In the genomic region with DNA sequence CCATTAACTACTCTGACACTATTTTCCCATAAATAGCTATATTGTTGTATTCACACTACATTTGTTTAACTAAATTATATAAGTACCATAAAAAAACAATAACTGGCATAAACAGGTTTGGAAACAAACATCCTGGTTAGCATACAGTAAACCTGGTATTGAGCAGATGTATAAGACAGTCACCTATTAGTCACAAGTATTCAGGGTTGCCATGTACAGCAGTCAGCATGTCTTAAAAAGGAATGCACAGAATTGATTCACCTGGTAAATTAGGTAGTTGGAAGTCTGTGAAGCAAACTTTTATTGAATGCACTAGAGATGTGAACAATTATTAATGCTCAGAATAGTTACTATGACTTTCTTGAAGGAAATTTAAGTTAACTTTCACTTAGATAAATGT, we compare ENCODE assay signal across 25 cellular contexts.
"Had no signal": no experiment of that assay in that cellular context is flagged by ENCODE, and none has a peak within 500 bp of the region (broad histone marks: within the 10 kb centered on the region; RNA-seq: fewer than 3 reads in every experiment).

No MANE protein-coding gene starts in this region.

- H3K9me3 ChIP-seq: MG63 had no signal

- H3K27me3 ChIP-seq: MG63 had no signal

- H3K27ac ChIP-seq: WERI-Rb-1 had no signal

- H3K36me3 Mint-ChIP-seq: activated naive CD4-positive, alpha-beta T cell treated with anti-CD3 and anti-CD28 coated beads, Interleukin-2, amount 10 ng/mL, durations not matched to agents 7 days and 5 days; activated naive CD8-positive, alpha-beta T cell treated with anti-CD3 and anti-CD28 coated beads for 36 hours had no signal

- ATAC-seq: activated CD8-positive, alpha-beta T cell treated with anti-CD3 and anti-CD28 coated beads for 36 hours; activated T-cell treated with anti-CD3 and anti-CD28 coated beads, Interleukin-2, amount 50 U/mL, for 72 hours; Panc1 had no signal

- H3K36me3 ChIP-seq: MG63, WERI-Rb-1 had no signal

- H3K4me3 ChIP-seq: MG63 had no signal

- H3K4me3 Mint-ChIP-seq: activated CD8-positive, alpha-beta T cell treated with anti-CD3 and anti-CD28 coated beads for 36 hours; activated naive CD4-positive, alpha-beta T cell treated with anti-CD3 and anti-CD28 coated beads, Interleukin-2, amount 10 ng/mL, durations not matched to agents 7 days and 5 days; activated naive CD8-positive, alpha-beta T cell treated with anti-CD3 and anti-CD28 coated beads for 36 hours; activated T-cell treated with anti-CD3 and anti-CD28 coated beads, Interleukin-2, amount 50 U/mL, for 72 hours had no signal

- DNase-seq: activated CD4-positive, alpha-beta T cell treated with anti-CD3 and anti-CD28 coated beads for 4 hours; activated CD8-positive, alpha-beta memory T cell treated with anti-CD3 and anti-CD28 coated beads, Interleukin-2, amount 50 U/mL, for 4 hours; activated CD8-positive, alpha-beta T cell treated with anti-CD3 and anti-CD28 coated beads for 36 hours; activated gamma-delta T cell treated with Interleukin-2 at 50 U/mL for 16 hours; activated naive CD4-positive, alpha-beta T cell treated with anti-CD3 and anti-CD28 coated beads, Interleukin-2, amount 10 ng/mL, durations not matched to agents 7 days and 5 days; activated naive CD8-positive, alpha-beta T cell treated with anti-CD3 and anti-CD28 coated beads for 36 hours; activated T-cell treated with anti-CD3 and anti-CD28 coated beads, Interleukin-2, amount 50 U/mL, for 72 hours; caudate nucleus; KG1; MG63; MV-4-11; NCI-H1092 treated with DMSO at 0.1 percent for 48 hours; NCI-H1417 treated with DMSO at 0.1 percent for 48 hours; NCI-H1694; NCI-H2029; NCI-H2107; NCI-H2171 treated with DMSO at 0.1 percent for 48 hours; NCI-H226; NCI-H526 treated with DMSO at 0.1 percent for 48 hours; NCI-H82; SIG-M5; T-helper 2 cell; WERI-Rb-1 had no signal

- H3K27me3 Mint-ChIP-seq: activated CD8-positive, alpha-beta T cell treated with anti-CD3 and anti-CD28 coated beads for 36 hours; activated naive CD4-positive, alpha-beta T cell treated with anti-CD3 and anti-CD28 coated beads, Interleukin-2, amount 10 ng/mL, durations not matched to agents 7 days and 5 days; activated naive CD8-positive, alpha-beta T cell treated with anti-CD3 and anti-CD28 coated beads for 36 hours had no signal

- H3K9me3 Mint-ChIP-seq: activated T-helper 2 cell treated with anti-CD3 and anti-CD28 coated beads, Interferon-gamma antibody, Interleukin-2, Interleukin-4, amounts not matched to agents 10 μg/mL and 5 μg/mL and 100 μg/mL, durations not matched to agents 14 hours and 24 hours and 36 hours had no signal

- H3K27ac Mint-ChIP-seq: activated CD8-positive, alpha-beta T cell treated with anti-CD3 and anti-CD28 coated beads for 36 hours; activated naive CD4-positive, alpha-beta T cell treated with anti-CD3 and anti-CD28 coated beads, Interleukin-2, amount 10 ng/mL, durations not matched to agents 7 days and 5 days; activated naive CD8-positive, alpha-beta T cell treated with anti-CD3 and anti-CD28 coated beads for 36 hours; activated T-cell treated with anti-CD3 and anti-CD28 coated beads, Interleukin-2, amount 50 U/mL, for 72 hours; activated T-helper 2 cell treated with anti-CD3 and anti-CD28 coated beads, Interferon-gamma antibody, Interleukin-2, Interleukin-4, amounts not matched to agents 10 μg/mL and 5 μg/mL and 100 μg/mL, durations not matched to agents 14 hours and 24 hours and 36 hours had no signal

- H3K4me1 Mint-ChIP-seq: activated naive CD4-positive, alpha-beta T cell treated with anti-CD3 and anti-CD28 coated beads, Interleukin-2, amount 10 ng/mL, durations not matched to agents 7 days and 5 days; activated naive CD8-positive, alpha-beta T cell treated with anti-CD3 and anti-CD28 coated beads for 36 hours had no signal
